Comparison of ENCODE assay signal across 9 cellular contexts in the genomic region with DNA sequence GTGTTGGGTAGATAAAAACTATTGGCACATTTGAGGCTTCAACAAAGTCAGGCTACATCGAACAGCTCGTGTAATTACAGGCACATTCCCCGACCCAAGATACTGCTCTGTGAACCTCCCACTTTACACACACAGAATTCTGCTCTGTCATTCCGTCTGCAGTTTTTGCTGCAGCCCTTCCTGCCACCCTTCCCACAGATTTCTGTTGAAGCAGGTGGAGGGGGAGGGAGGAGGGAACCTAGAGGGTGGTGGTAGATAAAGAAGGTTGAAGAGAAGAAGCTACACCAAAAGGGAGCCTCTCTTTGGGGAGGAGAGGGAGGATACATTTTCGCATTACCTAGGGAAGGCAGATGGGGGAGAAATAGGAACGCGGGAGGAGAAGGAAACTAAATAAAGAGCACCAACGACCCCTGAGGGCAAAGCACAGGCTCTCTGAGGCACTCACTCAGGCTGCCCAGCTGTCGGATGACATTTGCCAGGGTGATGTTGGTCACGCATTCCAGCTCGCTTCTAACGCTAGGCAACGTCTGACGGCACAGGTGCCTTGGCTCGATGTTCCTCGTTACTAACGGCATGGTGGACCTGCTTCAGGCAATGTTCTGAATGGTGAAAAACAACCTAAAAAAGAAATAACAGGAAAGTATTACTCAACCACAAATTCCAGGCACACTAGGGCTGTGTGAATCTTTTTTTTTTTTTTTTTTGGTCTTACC. TPM values are rescaled to one million over a fixed set of nuclear protein-coding genes. Genes with fewer than 3 reads are reported as not detected.
A peak's percentile ranks its signal among the peaks of the same experiment; 100 is the strongest.
DNase-seq lines count a peak whose midpoint lies in the region; ATAC-seq lines count a peak whose summit lies in the region.
"Had no signal": no experiment of that assay in that cellular context is flagged by ENCODE, and none has a peak within 500 bp of the region (broad histone marks: within the 10 kb centered on the region; RNA-seq: fewer than 3 reads in every experiment).

No MANE protein-coding gene starts in this region.

- intact Hi-C loops in Right ventricle myocardium superior (cut with DNase I), result no loop called here

- peak; percentile 72 for DNase-seq in DMS 273 (lab: John Stamatoyannopoulos, UW; ENCODE audit: unreplicated experiment)
- no peak for DNase-seq in DMS 273 treated with DMSO at 0.1 percent for 48 hours (lab: John Stamatoyannopoulos, UW)
- peak; percentile 15 for DNase-seq in activated T-cell treated with anti-CD3 and anti-CD28 coated beads for 48 hours (ENCODE audit: low read depth)
- peak; percentile 68 for DNase-seq in Right ventricle myocardium superior
- DNase-seq in putamen (ENCODE audit: low spot score), result peak; percentile 78
- no peak for DNase-seq in left lobe of liver (ENCODE audit: low spot score)

- ATAC-seq in Right ventricle myocardium superior (ENCODE audit: poor library complexity) (peak; percentile 69), GM18870 (IDR thresholded peaks at IDR 0.05; ENCODE audit: unreplicated experiment) (no peak), left lobe of liver (no peak), GM18502 (IDR thresholded peaks at IDR 0.05; ENCODE audit: poor library complexity, unreplicated experiment) (no peak)

RNA-seq across cellular contexts. Expression of a gene that starts 36.0 kb away (rescaled TPM):
- total RNA-seq in Right ventricle myocardium superior (0.24 TPM), left lobe of liver (not detected)

RNA-seq across cellular contexts. Expression of a gene that starts 45.3 kb away (rescaled TPM):
- total RNA-seq in Right ventricle myocardium superior, result not detected
- total RNA-seq in left lobe of liver, result not detected

RNA-seq across cellular contexts. Expression of a gene that starts 53.8 kb away (rescaled TPM):
- total RNA-seq in Right ventricle myocardium superior (15.8 TPM), left lobe of liver (101 TPM)
- total RNA-seq: kidney epithelial cell had no signal

Comparison
In these comparisons a context has a peak if more than half of its experiments do, and no peak if none do; other contexts are left out.
1. DNase-seq: peak in DMS 273 (single experiment), activated T-cell treated with anti-CD3 and anti-CD28 coated beads for 48 hours (single experiment), Right ventricle myocardium superior (single experiment) and putamen (single experiment); none in DMS 273 treated with DMSO at 0.1 percent for 48 hours (single experiment) and left lobe of liver (single experiment).